ENCODE assay signal across 9 cellular contexts in genomic region chr11:10309163-10310093, GRCh38. TPM values are rescaled to one million over a fixed set of nuclear protein-coding genes. Genes with fewer than 3 reads are reported as not detected.
DNase-seq lines count a peak whose midpoint lies in the region; ATAC-seq and TF ChIP-seq lines count a peak whose summit lies in the region.
"Had no signal": no experiment of that assay in that cellular context is flagged by ENCODE, and none has a peak within 500 bp of the region (broad histone marks: within the 10 kb centered on the region; RNA-seq: fewer than 3 reads in every experiment).

No MANE protein-coding gene starts in this region.

- in situ Hi-C loops in GM23248 (cut with MboI) = loop anchor here (10.0 to 25.0 kb wide), 2 partner anchors 322 to 555 kb away; no protein-coding TSS in a partner anchor

- 35 to 37% methylated on average over 12 of the region's 12 CpGs for WGBS in GM23248 (ENCODE audit: low coverage in 1 of 2, low lambda C conversion rate in 2 of 2, missing lambda C conversion rate in 2 of 2), 2 experiments
- 67% methylated on average over 12 of the region's 12 CpGs for WGBS in SK-N-SH (ENCODE audit: low lambda C conversion rate)
- WGBS in gastroesophageal sphincter (ENCODE audit: low coverage in 1 of 2), 2 donors = 30 to 42% methylated on average over 6 to 7 of the region's 12 CpGs

- TF ChIP-seq RAD21 in SK-N-SH (IDR thresholded peaks at IDR 0.05; ENCODE audit: low read length) = no peak

- TF ChIP-seq CTCF in SK-N-SH (IDR thresholded peaks at IDR 0.05) (no peak), gastroesophageal sphincter (IDR thresholded peaks at IDR 0.05) (no peak), A673 (conservative IDR thresholded peaks at IDR 0.05; ENCODE audit: low read depth, low read length) (no peak)

- H3K9me3 ChIP-seq in GM23248 (ENCODE audit: low read depth) (no peaks in the 10 kb centered on the region), SK-N-SH (no peaks in the 10 kb centered on the region), gastroesophageal sphincter (no peaks in the 10 kb centered on the region), skeletal muscle satellite cell (replicated peaks; ENCODE audit: low read length) (no peaks in the 10 kb centered on the region), A673 (ENCODE audit: low read depth, low read length, poor library complexity, severe bottlenecking) (no peaks in the 10 kb centered on the region)

- H3K4me2 ChIP-seq in GM23248 (ENCODE audit: unreplicated experiment) (peak overlapping the region; percentile 95), SK-N-SH (no peak overlapping the region), skeletal muscle satellite cell (ENCODE audit: low read length) (peak overlapping the region; percentile 97)

- ATAC-seq in gastroesophageal sphincter (peak; percentile 3), HG03520 (IDR thresholded peaks at IDR 0.05; ENCODE audit: unreplicated experiment) (no peak)

- peak overlapping the region; percentile 93 for H3K9ac ChIP-seq in GM23248
- no peak overlapping the region for H3K9ac ChIP-seq in SK-N-SH
- H3K9ac ChIP-seq in skeletal muscle satellite cell (ENCODE audit: low read depth, low read length) = peak overlapping the region; percentile 94

- H3F3A ChIP-seq in GM23248 (ENCODE audit: insufficient read depth) (peaks cover 31% of the 10 kb centered on the region), SK-N-SH (replicated peaks; ENCODE audit: insufficient read depth) (peaks cover 17% of the 10 kb centered on the region)

- DNase-seq in GM23248 = peak; percentile 79
- no peak for DNase-seq in SK-N-SH
- no peak for DNase-seq in SIG-M5 (lab: John Stamatoyannopoulos, UW)
- no peak for DNase-seq in activated CD4-positive, alpha-beta memory T cell treated with anti-CD3 and anti-CD28 coated beads for 36 hours
- DNase-seq in A673 (ENCODE audit: low spot score) = no peak
- DNase-seq: naive B cell had no signal

- H3K79me2 ChIP-seq in GM23248 (ENCODE audit: insufficient read depth) (peaks cover 30% of the 10 kb centered on the region), SK-N-SH (ENCODE audit: insufficient read depth) (peaks cover 23% of the 10 kb centered on the region; the same call in 1 of the 2 replicates)

- POLR2A ChIA-PET in SK-N-SH (lab: Yijun Ruan, JAX) (no interaction called here), A673 (lab: Charles Lee; ENCODE audit: low non-redundant PET) (no interaction called here)
- POLR2A ChIA-PET in activated CD4-positive, alpha-beta memory T cell treated with anti-CD3 and anti-CD28 coated beads for 36 hours (lab: Charles Lee) = interaction anchor here (1.2 to 2.4 kb wide), 2 partner anchors 12 to 550 kb away, joined by 3 to 19 read pairs; no protein-coding TSS in a partner anchor

- H3K4me3 ChIP-seq in GM23248 (peak overlapping the region; percentile 96), SK-N-SH (ENCODE audit: low read depth in 2 of 2, low read length in 1 of 2) (no peak overlapping the region), gastroesophageal sphincter (no peak overlapping the region), skeletal muscle satellite cell (ENCODE audit: low read length) (peak overlapping the region; percentile 82), A673 (ENCODE audit: low read depth, low read length, poor library complexity, severe bottlenecking) (no peak overlapping the region)

- BruUV-seq in A673 (replicated peaks; lab: Mats Ljungman, UMichigan) = no TSS peak

- no peaks in the 10 kb centered on the region for H3K9me3 Mint-ChIP-seq in activated CD4-positive, alpha-beta memory T cell treated with anti-CD3 and anti-CD28 coated beads for 36 hours
- H3K9me3 Mint-ChIP-seq: naive B cell had no signal

- peak overlapping the region; percentile 91 for H3K27ac ChIP-seq in GM23248
- no peak overlapping the region; a peak in 1 of 4 replicates for H3K27ac ChIP-seq in SK-N-SH (ENCODE audit: low read depth in 2 of 2, low read length in 1 of 2)
- peak overlapping the region; percentile 17 to 94 (median 93) for H3K27ac ChIP-seq in gastroesophageal sphincter
- no peak overlapping the region for H3K27ac ChIP-seq in A673 (ENCODE audit: low read depth, low read length, poor library complexity, severe bottlenecking)

- TF ChIP-seq POLR2A in gastroesophageal sphincter (IDR thresholded peaks at IDR 0.05) = peak; percentile 10 to 41

- H3K4me1 ChIP-seq in GM23248 (ENCODE audit: insufficient read depth) (peaks cover 13% of the 10 kb centered on the region; the same call in 1 of the 2 replicates), SK-N-SH (ENCODE audit: control insufficient read depth in 1 of 2, insufficient read depth in 2 of 2, low read depth in 1 of 2, low read length in 1 of 2) (peaks cover 7 to 27% of the 10 kb centered on the region in 2 experiments; a peak in 3 of 4 replicates), gastroesophageal sphincter (peaks cover 2 to 58% (median 4%) of the 10 kb centered on the region in 3 donors), skeletal muscle satellite cell (ENCODE audit: control insufficient read depth, insufficient read depth, low read length) (peaks cover 17% of the 10 kb centered on the region), A673 (ENCODE audit: insufficient read depth, low read length, poor library complexity, severe bottlenecking) (peaks cover 6% of the 10 kb centered on the region)

- no peak overlapping the region for H3K27ac Mint-ChIP-seq in activated CD4-positive, alpha-beta memory T cell treated with anti-CD3 and anti-CD28 coated beads for 36 hours

- H3K27me3 ChIP-seq in GM23248 (replicated peaks; ENCODE audit: insufficient read depth) = no peaks in the 10 kb centered on the region
- no peaks in the 10 kb centered on the region for H3K27me3 ChIP-seq in SK-N-SH (ENCODE audit: insufficient read depth)
- H3K27me3 ChIP-seq in gastroesophageal sphincter = no peaks in the 10 kb centered on the region
- no peaks in the 10 kb centered on the region for H3K27me3 ChIP-seq in skeletal muscle satellite cell (ENCODE audit: control insufficient read depth, insufficient read depth, low read length)
- no peaks in the 10 kb centered on the region for H3K27me3 ChIP-seq in A673 (replicated peaks; ENCODE audit: insufficient read depth, low read depth, low read length, poor library complexity)

- H4K20me1 ChIP-seq in GM23248 (ENCODE audit: insufficient read depth) (peaks cover 10% of the 10 kb centered on the region; the same call in 1 of the 2 replicates), SK-N-SH (ENCODE audit: insufficient read depth) (peaks cover 10% of the 10 kb centered on the region; the same call in 1 of the 2 replicates)

- peaks cover 30% of the 10 kb centered on the region for H3K27me3 Mint-ChIP-seq in activated CD4-positive, alpha-beta memory T cell treated with anti-CD3 and anti-CD28 coated beads for 36 hours

- H3K4me1 Mint-ChIP-seq in activated CD4-positive, alpha-beta memory T cell treated with anti-CD3 and anti-CD28 coated beads for 36 hours (ENCODE audit: low read depth) = peaks cover 29% of the 10 kb centered on the region

- no peak overlapping the region for H3K4me3 Mint-ChIP-seq in activated CD4-positive, alpha-beta memory T cell treated with anti-CD3 and anti-CD28 coated beads for 36 hours

- no peaks in the 10 kb centered on the region for H3K36me3 Mint-ChIP-seq in activated CD4-positive, alpha-beta memory T cell treated with anti-CD3 and anti-CD28 coated beads for 36 hours
- H3K36me3 Mint-ChIP-seq: naive B cell had no signal

- H3K9me2 ChIP-seq in GM23248 (ENCODE audit: insufficient read depth) (no peaks in the 10 kb centered on the region), SK-N-SH (no peaks in the 10 kb centered on the region)

- H2AFZ ChIP-seq in GM23248 = no peak overlapping the region
- H2AFZ ChIP-seq in SK-N-SH (ENCODE audit: low read depth) = no peak overlapping the region

- intact Hi-C loops in activated CD4-positive, alpha-beta memory T cell treated with anti-CD3 and anti-CD28 coated beads for 36 hours (cut with micrococcal nuclease) = loop anchor here (1.0 to 10.0 kb wide), 6 partner anchors 15 to 1625 kb away; partner anchors contain the start of genes AMPD3, RPL27A, SBF2 and TRIM66
- intact Hi-C loops in A673 (cut with micrococcal nuclease; ENCODE audit: unreplicated experiment) = loop anchor here (5.0 to 10.0 kb wide), 3 partner anchors 337 to 695 kb away; no protein-coding TSS in a partner anchor

- H3K36me3 ChIP-seq in GM23248 (ENCODE audit: low read depth) = peaks cover 22% of the 10 kb centered on the region
- H3K36me3 ChIP-seq in SK-N-SH (replicated peaks in 1 of 2; ENCODE audit: control insufficient read depth in 1 of 2, insufficient read depth in 2 of 2, low read length in 1 of 2) = peaks cover 0 to 5% of the 10 kb centered on the region in 2 experiments
- no peaks in the 10 kb centered on the region for H3K36me3 ChIP-seq in gastroesophageal sphincter
- H3K36me3 ChIP-seq in skeletal muscle satellite cell (ENCODE audit: insufficient read depth, low read length) = peaks cover 23% of the 10 kb centered on the region
- no peaks in the 10 kb centered on the region for H3K36me3 ChIP-seq in A673 (ENCODE audit: insufficient read depth, low read length, poor library complexity, severe bottlenecking)

- CTCF ChIA-PET in SK-N-SH (lab: Yijun Ruan, JAX) (interaction anchor here (0.7 to 9.2 kb wide), 12 partner anchors 9 to 550 kb away, joined by 3 to 104 read pairs (median 4); no protein-coding TSS in a partner anchor), A673 (lab: Charles Lee) (no interaction called here)
- CTCF ChIA-PET in activated CD4-positive, alpha-beta memory T cell treated with anti-CD3 and anti-CD28 coated beads for 36 hours (lab: Charles Lee) = interaction anchor here (0.7 to 4.6 kb wide), 11 partner anchors 12 to 550 kb away, joined by 3 to 96 read pairs (median 8); no protein-coding TSS in a partner anchor

- TF ChIP-seq EP300 in SK-N-SH (IDR thresholded peaks at IDR 0.05; ENCODE audit: borderline replicate concordance in 1 of 2, low read depth in 1 of 2, low read length in 1 of 2) = no peak
- no peak for TF ChIP-seq EP300 in gastroesophageal sphincter (IDR thresholded peaks at IDR 0.05)

RNA-seq across cellular contexts. Expression of gene ADM, which starts 4.6 kb away (rescaled TPM):
- 537 and 551 TPM in 2 replicates for total RNA-seq in GM23248 (2014; rRNA removed; shearing (Covaris generic))
- polyA plus RNA-seq in GM23248 (2016; fragmentation: Nextera tagmentation; extraction: Ambion mirVana) (451 and 460 TPM in 2 replicates), SK-N-SH (2012; rRNA removed) (35.4 and 50.6 TPM in 2 replicates)
- polyA plus RNA-seq in SK-N-SH (2012; cell fraction: cytosol; rRNA removed) = 26.5 and 32.6 TPM in 2 replicates
- polyA plus RNA-seq in SK-N-SH (2012; cell fraction: nucleus; rRNA removed) = 75.7 and 120 TPM in 2 replicates
- total RNA-seq in gastroesophageal sphincter (100 to 1,000 TPM in 1 of 4 donors, 10 to 100 TPM in 3; 36.3 to 108 (median 81.8) TPM), A673 (2021) (2.3 and 3.8 TPM in 2 replicates)
- 183 and 196 TPM in 2 replicates for total RNA-seq in skeletal muscle satellite cell (2012; rRNA removed)
- total RNA-seq in activated CD4-positive, alpha-beta memory T cell treated with anti-CD3 and anti-CD28 coated beads for 36 hours = 1 to 10 TPM; 3.0 to 3.5 TPM

RNA-seq across cellular contexts. Expression of gene SBF2, which starts 15.4 kb away (rescaled TPM):
- total RNA-seq in GM23248 (2014; rRNA removed; shearing (Covaris generic)) = 32.7 and 42.7 TPM in 2 replicates
- polyA plus RNA-seq in GM23248 (2016; fragmentation: Nextera tagmentation; extraction: Ambion mirVana) (18.8 and 21.9 TPM in 2 replicates), SK-N-SH (2012; rRNA removed) (23.0 and 36.4 TPM in 2 replicates)
- polyA plus RNA-seq in SK-N-SH (2012; cell fraction: cytosol; rRNA removed) = 25.1 and 28.5 TPM in 2 replicates
- polyA plus RNA-seq in SK-N-SH (2012; cell fraction: nucleus; rRNA removed) = 25.4 and 58.1 TPM in 2 replicates
- total RNA-seq in gastroesophageal sphincter (10 to 100 TPM; 52.8 to 87.9 (median 62.4) TPM), A673 (2021) (24.7 and 31.8 TPM in 2 replicates)
- 24.5 and 28.9 TPM in 2 replicates for total RNA-seq in skeletal muscle satellite cell (2012; rRNA removed)
- total RNA-seq in activated CD4-positive, alpha-beta memory T cell treated with anti-CD3 and anti-CD28 coated beads for 36 hours = 1 to 10 TPM; 7.0 to 7.1 TPM

Comparison
In these comparisons a context has a peak if more than half of its experiments do, and no peak if none do; other contexts are left out.
1. H3K27ac ChIP-seq: peak in GM23248 (single experiment) and gastroesophageal sphincter (4 of 4); none in SK-N-SH (0 of 2) and A673 (single experiment).
2. H3K4me3 ChIP-seq: peak in GM23248 (single experiment) and skeletal muscle satellite cell (single experiment); none in SK-N-SH (0 of 2), gastroesophageal sphincter (0 of 2) and A673 (single experiment).